ENCODE assay signal across 18 cellular contexts in genomic region chr17:28474035-28474640, GRCh38. TPM values are rescaled to one million over a fixed set of nuclear protein-coding genes. Genes with fewer than 3 reads are reported as not detected.
"Had no signal": no experiment of that assay in that cellular context is flagged by ENCODE, and none has a peak within 500 bp of the region (broad histone marks: within the 10 kb centered on the region; RNA-seq: fewer than 3 reads in every experiment).

No MANE protein-coding gene starts in this region.

- H3K36me3 Mint-ChIP-seq: brain, immature natural killer cell had no signal

- H3K27ac Mint-ChIP-seq: activated CD8-positive, alpha-beta T cell treated with anti-CD3 and anti-CD28 coated beads for 36 hours; brain; immature natural killer cell had no signal

- H3K9me3 ChIP-seq: left lung, stomach, thoracic aorta had no signal

- DNase-seq: activated CD4-positive, CD25-positive, alpha-beta regulatory T cell treated with anti-CD3 and anti-CD28 coated beads, Interleukin-2, amount 50 U/mL, for 72 hours; activated CD8-positive, alpha-beta T cell treated with anti-CD3 and anti-CD28 coated beads for 36 hours; activated naive CD4-positive, alpha-beta T cell treated with anti-CD3 and anti-CD28 coated beads, Interleukin-2, amount 50 U/mL, for 16 hours; amygdala; cerebellar nuclear complex; glutamatergic neuron; immature natural killer cell; left lung had no signal

- H3K9me3 Mint-ChIP-seq: activated CD8-positive, alpha-beta T cell treated with anti-CD3 and anti-CD28 coated beads for 36 hours; brain; immature natural killer cell had no signal

- H3K4me3 Mint-ChIP-seq: activated CD8-positive, alpha-beta T cell treated with anti-CD3 and anti-CD28 coated beads for 36 hours; brain; immature natural killer cell had no signal

- H3K4me3 ChIP-seq: dorsolateral prefrontal cortex, left lung, stomach, thoracic aorta had no signal

- ATAC-seq: activated CD8-positive, alpha-beta T cell treated with anti-CD3 and anti-CD28 coated beads for 36 hours; esophagus mucosa had no signal

- H3K27me3 Mint-ChIP-seq: activated CD8-positive, alpha-beta T cell treated with anti-CD3 and anti-CD28 coated beads for 36 hours had no signal

- H3K27ac ChIP-seq: dorsolateral prefrontal cortex, left lung, thoracic aorta had no signal

- H3K36me3 ChIP-seq: left lung, stomach, thoracic aorta had no signal

RNA-seq across cellular contexts. Expression of gene SLC13A2, which starts 0.7 kb away (rescaled TPM):
- total RNA-seq: activated CD8-positive, alpha-beta T cell treated with anti-CD3 and anti-CD28 coated beads for 36 hours; esophagus mucosa; fibroblast of villous mesenchyme; left lung; osteocyte; pulmonary artery endothelial cell; skeletal muscle tissue; T-helper 2 cell treated with Interferon-gamma antibody and Interleukin-4, amounts not matched to agents 100 ng/mL and 5 ng/mL, for 36 hours; thoracic aorta had no signal

RNA-seq across cellular contexts. Expression of gene FOXN1, which starts 32.0 kb away (rescaled TPM):
- total RNA-seq: activated CD8-positive, alpha-beta T cell treated with anti-CD3 and anti-CD28 coated beads for 36 hours; dorsolateral prefrontal cortex; fibroblast of villous mesenchyme; osteocyte; pulmonary artery endothelial cell; skeletal muscle tissue; T-helper 2 cell treated with Interferon-gamma antibody and Interleukin-4, amounts not matched to agents 100 ng/mL and 5 ng/mL, for 36 hours; thoracic aorta had no signal
